37 cellular contexts compared by ENCODE assay signal in genomic region chr2:134766583-134766982, GRCh38. TPM values are rescaled to one million over a fixed set of nuclear protein-coding genes. Genes with fewer than 3 reads are reported as not detected.
"Had no signal": no experiment of that assay in that cellular context is flagged by ENCODE, and none has a peak within 500 bp of the region (broad histone marks: within the 10 kb centered on the region; RNA-seq: fewer than 3 reads in every experiment).

No MANE protein-coding gene starts in this region.

- H3K4me2 ChIP-seq: KMS-11 had no signal

- H3K9me3 ChIP-seq: MG63 had no signal

- H3K4me3 ChIP-seq: MG63 had no signal

- H3K27me3 ChIP-seq: MG63 had no signal

- H3K27ac ChIP-seq: KMS-11 had no signal

- DNase-seq: Kasumi-1, KG1, MG63, MM.1S, MV-4-11, NCI-H1048, NCI-H1092, NCI-H1092 treated with DMSO at 0.1 percent for 48 hours, NCI-H1105, NCI-H1105 treated with DMSO at 0.1 percent for 48 hours, NCI-H1417, NCI-H1417 treated with DMSO at 0.1 percent for 48 hours, NCI-H1436, NCI-H1436 treated with DMSO at 0.1 percent for 48 hours, NCI-H146, NCI-H1694, NCI-H1694 treated with DMSO at 0.1 percent for 48 hours, NCI-H187, NCI-H187 treated with DMSO at 0.1 percent for 48 hours, NCI-H1930, NCI-H2029, NCI-H2029 treated with DMSO at 0.1 percent for 48 hours, NCI-H2081, NCI-H2081 treated with DMSO at 0.1 percent for 48 hours, NCI-H2107, NCI-H2171, NCI-H2171 treated with DMSO at 0.1 percent for 48 hours, NCI-H2227 treated with DMSO at 0.1 percent for 48 hours, NCI-H226, NCI-H345, NCI-H446, NCI-H446 treated with DMSO at 0.1 percent for 48 hours, NCI-H510A had no signal

- H3K9ac ChIP-seq: KMS-11 had no signal

- H3K36me3 ChIP-seq: MG63 had no signal

RNA-seq across cellular contexts. Expression of gene TMEM163, which starts 47.8 kb away (rescaled TPM):
- total RNA-seq: M059J, MCF 10A, NCI-H460 had no signal
